1 cellular context compared by ENCODE assay signal in genomic region chr13:21637296-21637695, GRCh38.
TF ChIP-seq lines count a peak whose summit lies in the region.

No MANE protein-coding gene starts in this region.

TF ChIP-seq in HepG2, 621 proteins besides CTCF, POLR2A, EP300 and RAD21:
- TF ChIP-seq CBFB (CRISPR knock-in tag; IDR thresholded peaks at IDR 0.05) (no peak), ZNF362 (CRISPR knock-in tag; IDR thresholded peaks at IDR 0.05; ENCODE audit: borderline replicate concordance) (no peak), AKAP8 (CRISPR knock-in tag; IDR thresholded peaks at IDR 0.05) (no peak), ZNF451 (CRISPR knock-in tag; IDR thresholded peaks at IDR 0.05) (no peak), FOSL2 (CRISPR knock-in tag; IDR thresholded peaks at IDR 0.05) (peak; percentile 61), GABPB1 (CRISPR knock-in tag; IDR thresholded peaks at IDR 0.05) (0 out of 2 replicates have a peak, but pooled peaks have one; percentile 25)
